8 cellular contexts compared by ENCODE assay signal in genomic region chr3:12750223-12750622, GRCh38. TPM values are rescaled to one million over a fixed set of nuclear protein-coding genes. Genes with fewer than 3 reads are reported as not detected.
A peak's percentile ranks its signal among the peaks of the same experiment; 100 is the strongest.
DNase-seq lines count a peak whose midpoint lies in the region; ATAC-seq and TF ChIP-seq lines count a peak whose summit lies in the region.

No MANE protein-coding gene starts in this region.

- DNase-seq in NCI-H2107 treated with DMSO at 0.1 percent for 48 hours (lab: John Stamatoyannopoulos, UW; ENCODE audit: unreplicated experiment) (peak; percentile 70), psoas muscle (peak in 1 of 2 donors; percentile 45), GM10266 (ENCODE audit: extremely low spot score) (no peak), amygdala (lab: John Stamatoyannopoulos, UW) (no peak)
- DNase-seq in effector memory CD8-positive, alpha-beta T cell, result no peak

- TF ChIP-seq CTCF in psoas muscle (IDR thresholded peaks at IDR 0.05) (no peak), GM10266 (IDR thresholded peaks at IDR 0.05; ENCODE audit: control insufficient read depth, insufficient read depth, low read depth, missing control alignments) (no peak)

- peak; percentile 19 for ATAC-seq in GM21423 (IDR thresholded peaks at IDR 0.05; ENCODE audit: unreplicated experiment)
- peak; percentile 10 for ATAC-seq in effector memory CD8-positive, alpha-beta T cell (replicated peaks)
- ATAC-seq in psoas muscle, result peak; percentile 60 to 81 (median 75)
- no peak for ATAC-seq in GM18873 (IDR thresholded peaks at IDR 0.05; ENCODE audit: low FRiP score, unreplicated experiment)
- no peak for ATAC-seq in GM18858 (IDR thresholded peaks at IDR 0.05; ENCODE audit: unreplicated experiment)

- H3K27ac Mint-ChIP-seq in effector memory CD8-positive, alpha-beta T cell, result peak overlapping the region in 1 of 2 donors; percentile 69

- H3K27me3 ChIP-seq in psoas muscle (ENCODE audit: insufficient read depth in 3 of 3, low read length in 2 of 3), result no peaks in the 10 kb centered on the region

- H3K9me3 ChIP-seq in psoas muscle, result no peaks in the 10 kb centered on the region

- H3K9me3 Mint-ChIP-seq in effector memory CD8-positive, alpha-beta T cell, result no peaks in the 10 kb centered on the region

- peak overlapping the region; percentile 88 for H3K27ac ChIP-seq in psoas muscle

- 4 to 15% (median 6%) methylated on average over 3 of the region's 3 CpGs for WGBS in psoas muscle, 3 donors

- H3K36me3 ChIP-seq in psoas muscle (ENCODE audit: insufficient read depth in 1 of 2, low read depth in 1 of 2), result no peaks in the 10 kb centered on the region

- intact Hi-C loops in psoas muscle (cut with DNase I), result loop anchor here in 1 of 2 donors (2.0 kb wide), 1 partner anchor 49 kb away; no protein-coding TSS in a partner anchor

- H3K4me3 Mint-ChIP-seq in effector memory CD8-positive, alpha-beta T cell, result no peak overlapping the region

- peaks cover 17 to 19% of the 10 kb centered on the region in 2 donors for H3K27me3 Mint-ChIP-seq in effector memory CD8-positive, alpha-beta T cell

- no peak overlapping the region for H3K4me3 ChIP-seq in psoas muscle

- H3K4me1 ChIP-seq in psoas muscle, result peaks cover 28% of the 10 kb centered on the region

- peaks cover 6 to 7% of the 10 kb centered on the region in 2 donors for H3K4me1 Mint-ChIP-seq in effector memory CD8-positive, alpha-beta T cell (ENCODE audit: low read depth in 2 of 2)

- H3K36me3 Mint-ChIP-seq in effector memory CD8-positive, alpha-beta T cell (ENCODE audit: insufficient read depth), result no peaks in the 10 kb centered on the region

RNA-seq across cellular contexts. Expression of gene TMEM40, which starts 8.8 kb away (rescaled TPM):
- 1 to 10 TPM in 3 of 4 donors, under 1 TPM in 1; 0.59 to 4.4 (median 2.3) TPM for total RNA-seq in psoas muscle
- under 1 TPM; 0.30 to 0.52 (median 0.40) TPM for polyA plus RNA-seq in psoas muscle

RNA-seq across cellular contexts. Expression of gene CAND2, which starts 46.3 kb away (rescaled TPM):
- 100 to 1,000 TPM; 128 to 220 (median 138) TPM for total RNA-seq in psoas muscle
- 10 to 100 TPM in 2 of 3 donors, 1 to 10 TPM in 1; 3.7 to 65.3 (median 48.8) TPM for polyA plus RNA-seq in psoas muscle

Comparison
In these comparisons a context has a peak if more than half of its experiments do, and no peak if none do; other contexts are left out.
1. ATAC-seq: peak in GM21423 (single experiment), effector memory CD8-positive, alpha-beta T cell (single experiment) and psoas muscle (4 of 4); none in GM18873 (single experiment) and GM18858 (single experiment).